ENCODE assay signal across 25 cellular contexts in genomic region chrX:128891554-128891953, GRCh38.
"Had no signal": no experiment of that assay in that cellular context is flagged by ENCODE, and none has a peak within 500 bp of the region (broad histone marks: within the 10 kb centered on the region; RNA-seq: fewer than 3 reads in every experiment).

No MANE protein-coding gene starts in this region.

- H3K36me3 ChIP-seq: heart right ventricle, neutrophil, ovary, thyroid gland, upper lobe of right lung had no signal

- H3K27ac Mint-ChIP-seq: activated CD8-positive, alpha-beta T cell treated with anti-CD3 and anti-CD28 coated beads, Interleukin-2, amount 10 ng/mL, durations not matched to agents 7 days and 5 days; activated naive CD4-positive, alpha-beta T cell treated with anti-CD3 and anti-CD28 coated beads, Interleukin-2, amount 50 U/mL, for 24 hours; activated T-helper 1 cell treated with anti-CD3 and anti-CD28 coated beads, Interleukin-12 subunit alpha, Interleukin-12 subunit beta, Interleukin-2, Interleukin-4 antibody, amounts not matched to agents 30 ng/mL and 10 ng/mL and 1 ng/mL, durations not matched to agents 14 hours and 24 hours and 36 hours; brain; dendritic cell treated with granulocyte-macrophage colony-stimulating factor and Interleukin-4, amounts not matched to agents 40 ng/mL and 50 ng/mL, for 4 days; memory B cell; nephron; stimulated activated naive CD8-positive, alpha-beta T cell treated with anti-CD3 and anti-CD28 coated beads, Interleukin-15, Interleukin-2, amounts not matched to agents 100 ng/mL and 50 ng/mL, for 24 hours had no signal

- H3K27me3 Mint-ChIP-seq: activated naive CD4-positive, alpha-beta T cell treated with anti-CD3 and anti-CD28 coated beads, Interleukin-2, amount 50 U/mL, for 24 hours; brain; dendritic cell treated with granulocyte-macrophage colony-stimulating factor and Interleukin-4, amounts not matched to agents 40 ng/mL and 50 ng/mL, for 4 days; memory B cell; stimulated activated naive CD8-positive, alpha-beta T cell treated with anti-CD3 and anti-CD28 coated beads, Interleukin-15, Interleukin-2, amounts not matched to agents 100 ng/mL and 50 ng/mL, for 24 hours had no signal

- H3K9me3 Mint-ChIP-seq: activated naive CD4-positive, alpha-beta T cell treated with anti-CD3 and anti-CD28 coated beads, Interleukin-2, amount 50 U/mL, for 24 hours; activated T-helper 1 cell treated with anti-CD3 and anti-CD28 coated beads, Interleukin-12 subunit alpha, Interleukin-12 subunit beta, Interleukin-2, Interleukin-4 antibody, amounts not matched to agents 30 ng/mL and 10 ng/mL and 1 ng/mL, durations not matched to agents 14 hours and 24 hours and 36 hours; brain; dendritic cell treated with granulocyte-macrophage colony-stimulating factor and Interleukin-4, amounts not matched to agents 40 ng/mL and 50 ng/mL, for 4 days; nephron had no signal

- H3K4me1 ChIP-seq: heart right ventricle, psoas muscle, thyroid gland, upper lobe of right lung had no signal

- DNase-seq: activated CD4-positive, alpha-beta T cell treated with anti-CD3 and anti-CD28 coated beads for 1 hour; activated CD4-positive, alpha-beta T cell treated with anti-CD3 and anti-CD28 coated beads, Interleukin-2, amount 50 U/mL, for 1 hour; activated CD8-positive, alpha-beta T cell treated with anti-CD3 and anti-CD28 coated beads, Interleukin-2, amount 10 ng/mL, durations not matched to agents 7 days and 5 days; activated gamma-delta T cell treated with Interleukin-2 at 50 U/mL for 16 hours; anterior cingulate cortex; effector CD4-positive, alpha-beta T cell; erythroblast; foreskin fibroblast; heart right ventricle; left colon; ovary; psoas muscle; right cardiac atrium; stimulated activated CD4-positive, alpha-beta T cell treated with anti-CD3 and anti-CD28 coated beads, Interleukin-4, amount 100 ng/mL, for 4 hours; substantia nigra; thyroid gland; upper lobe of right lung had no signal

- H3K27me3 ChIP-seq: neutrophil, ovary, thyroid gland, upper lobe of right lung had no signal

- H3K9me3 ChIP-seq: heart right ventricle, neutrophil, ovary, psoas muscle, thyroid gland, upper lobe of right lung had no signal

- H3K27ac ChIP-seq: heart right ventricle, neutrophil, ovary, psoas muscle, thyroid gland, upper lobe of right lung had no signal

- H3K4me3 Mint-ChIP-seq: activated CD8-positive, alpha-beta T cell treated with anti-CD3 and anti-CD28 coated beads, Interleukin-2, amount 10 ng/mL, durations not matched to agents 7 days and 5 days; activated naive CD4-positive, alpha-beta T cell treated with anti-CD3 and anti-CD28 coated beads, Interleukin-2, amount 50 U/mL, for 24 hours; activated T-helper 1 cell treated with anti-CD3 and anti-CD28 coated beads, Interleukin-12 subunit alpha, Interleukin-12 subunit beta, Interleukin-2, Interleukin-4 antibody, amounts not matched to agents 30 ng/mL and 10 ng/mL and 1 ng/mL, durations not matched to agents 14 hours and 24 hours and 36 hours; brain; dendritic cell treated with granulocyte-macrophage colony-stimulating factor and Interleukin-4, amounts not matched to agents 40 ng/mL and 50 ng/mL, for 4 days; memory B cell; nephron; stimulated activated naive CD8-positive, alpha-beta T cell treated with anti-CD3 and anti-CD28 coated beads, Interleukin-15, Interleukin-2, amounts not matched to agents 100 ng/mL and 50 ng/mL, for 24 hours had no signal

- ATAC-seq: activated CD8-positive, alpha-beta T cell treated with anti-CD3 and anti-CD28 coated beads, Interleukin-2, amount 10 ng/mL, durations not matched to agents 7 days and 5 days; heart right ventricle; left colon; psoas muscle; right cardiac atrium; upper lobe of right lung had no signal

- H3K4me3 ChIP-seq: heart right ventricle, ovary, psoas muscle, thyroid gland, upper lobe of right lung had no signal

- H3K4me1 Mint-ChIP-seq: activated naive CD4-positive, alpha-beta T cell treated with anti-CD3 and anti-CD28 coated beads, Interleukin-2, amount 50 U/mL, for 24 hours; brain; memory B cell; nephron had no signal
